ENCODE assay signal across 20 cellular contexts in genomic region chr17:28974451-28974850, GRCh38. TPM values are rescaled to one million over a fixed set of nuclear protein-coding genes. Genes with fewer than 3 reads are reported as not detected.
DNase-seq lines count a peak whose midpoint lies in the region; ATAC-seq, FAIRE-seq and TF ChIP-seq lines count a peak whose summit lies in the region.
"Had no signal": no experiment of that assay in that cellular context is flagged by ENCODE, and none has a peak within 500 bp of the region (broad histone marks: within the 10 kb centered on the region; RNA-seq: fewer than 3 reads in every experiment).

No MANE protein-coding gene starts in this region.

- H2BK5ac ChIP-seq in H1 (ENCODE audit: low read depth, low read length) = no peak overlapping the region

- H3K79me1 ChIP-seq in H1 (ENCODE audit: low read depth, low read length) = no peaks in the 10 kb centered on the region

- H4K91ac ChIP-seq in H1 (replicated peaks; ENCODE audit: insufficient read length, low read length) = no peak overlapping the region

- peaks cover 20% of the 10 kb centered on the region for H3K4me1 Mint-ChIP-seq in type B pancreatic cell (ENCODE audit: unreplicated experiment)
- peaks cover 23% of the 10 kb centered on the region for H3K4me1 Mint-ChIP-seq in GM23338

- H3K18ac ChIP-seq in H1 (ENCODE audit: extremely low read depth, low read length) = no peak overlapping the region

- H3K27me3 Mint-ChIP-seq in type B pancreatic cell (peaks cover 54% of the 10 kb centered on the region), GM23338 (ENCODE audit: insufficient read depth, low read depth, poor library complexity) (peaks cover 10% of the 10 kb centered on the region)

- H3K9me3 Mint-ChIP-seq in type B pancreatic cell = no peaks in the 10 kb centered on the region
- H3K9me3 Mint-ChIP-seq in GM23338 = no peaks in the 10 kb centered on the region

- H3K56ac ChIP-seq in H1 (replicated peaks; ENCODE audit: insufficient read length, low read depth, low read length) = no peak overlapping the region

- no peak overlapping the region for H2BK120ac ChIP-seq in H1 (replicated peaks; ENCODE audit: low read depth, low read length)

- no peak for TF ChIP-seq CTCF in H1 (IDR thresholded peaks at IDR 0.05; ENCODE audit: control extremely low read depth in 1 of 3, insufficient read depth in 1 of 3, low read depth in 1 of 3, low read length in 3 of 3)
- no peak for TF ChIP-seq CTCF in type B pancreatic cell (conservative IDR thresholded peaks at IDR 0.05)
- no peak for TF ChIP-seq CTCF in GM23338 (conservative IDR thresholded peaks at IDR 0.05; ENCODE audit: low read depth in 2 of 2)

- H3K4me2 ChIP-seq in H1 (ENCODE audit: insufficient read depth in 1 of 2, low read depth in 2 of 2, low read length in 2 of 2) (no peak overlapping the region), GM23338 (no peak overlapping the region)
- H3K4me2 ChIP-seq: KMS-11 had no signal

- no peaks in the 10 kb centered on the region for H3K79me2 ChIP-seq in H1 (ENCODE audit: control insufficient read depth in 1 of 2, insufficient read depth in 2 of 2, low read length in 2 of 2)
- no peaks in the 10 kb centered on the region for H3K79me2 ChIP-seq in GM23338 (replicated peaks; ENCODE audit: insufficient read depth)

- H4K5ac ChIP-seq in H1 (ENCODE audit: insufficient read length, low read depth, low read length) = no peak overlapping the region

- TF ChIP-seq POLR2A in H1 (IDR thresholded peaks at IDR 0.05; ENCODE audit: control extremely low read depth in 1 of 2, low read depth in 2 of 2, low read length in 2 of 2) = no peak

- H3K4me3 ChIP-seq in H1 (ENCODE audit: extremely low read depth in 1 of 4, insufficient read depth in 2 of 4, low read depth in 3 of 4, low read length in 4 of 4) (no peak overlapping the region), right cardiac atrium (ENCODE audit: low read length) (no peak overlapping the region), GM23338 (no peak overlapping the region)
- H3K4me3 ChIP-seq: BLaER1 treated with 17β-estradiol and CSF1 and Interleukin-3, amounts not matched to agents 10 nM and 100 nM; MG63 had no signal

- H2AFZ ChIP-seq in H1 (ENCODE audit: low read length) = no peak overlapping the region
- H2AFZ ChIP-seq in GM23338 = no peak overlapping the region

- 93% methylated on average over 4 of the region's 4 CpGs; no CpG with 5 or more reads in 1 of the 2 experiments for WGBS in H1 (ENCODE audit: extremely low coverage in 1 of 2, insufficient coverage in 1 of 2, insufficient read length in 1 of 2, insufficient replicate concordance in 2 of 2, low coverage in 1 of 2, low lambda C conversion rate in 2 of 2, missing lambda C conversion rate in 1 of 2), 2 experiments
- 51% methylated on average over 4 of the region's 4 CpGs for WGBS in right cardiac atrium

- peaks cover 0 to 2% (median 0%) of the 10 kb centered on the region in 4 experiments; a peak in 2 of 7 replicates for H3K27me3 ChIP-seq in H1 (replicated peaks in 1 of 4; ENCODE audit: control insufficient read depth in 3 of 4, extremely low read depth in 1 of 4, insufficient read depth in 3 of 4, low read length in 3 of 4)
- H3K27me3 ChIP-seq in right cardiac atrium (ENCODE audit: control insufficient read depth, insufficient read depth) = no peaks in the 10 kb centered on the region
- no peaks in the 10 kb centered on the region for H3K27me3 ChIP-seq in GM23338 (ENCODE audit: insufficient read depth)
- H3K27me3 ChIP-seq: BLaER1 treated with 17β-estradiol and CSF1 and Interleukin-3, amounts not matched to agents 10 nM and 100 nM; MG63 had no signal

- no peaks in the 10 kb centered on the region for H3K9me3 ChIP-seq in H1 (ENCODE audit: insufficient read depth in 2 of 2, low read depth in 1 of 2, low read length in 1 of 2)
- H3K9me3 ChIP-seq in right cardiac atrium (ENCODE audit: control insufficient read depth, low read length) = no peaks in the 10 kb centered on the region
- H3K9me3 ChIP-seq: BLaER1 treated with 17β-estradiol and CSF1 and Interleukin-3, amounts not matched to agents 10 nM and 100 nM; MG63 had no signal

- H3K23me2 ChIP-seq in H1 (ENCODE audit: low read depth, low read length) = no peaks in the 10 kb centered on the region

- no peak overlapping the region for H3K23ac ChIP-seq in H1 (ENCODE audit: insufficient read length)

- no peak overlapping the region for H3K9ac ChIP-seq in H1 (replicated peaks in 1 of 4; ENCODE audit: extremely low read depth in 1 of 4, low read depth in 3 of 4, low read length in 3 of 4)
- H3K9ac ChIP-seq: KMS-11 had no signal

- no peak for TF ChIP-seq EP300 in H1 (IDR thresholded peaks at IDR 0.05; ENCODE audit: borderline replicate concordance in 1 of 2, low read depth in 2 of 2, low read length in 2 of 2)

- H3K4ac ChIP-seq in H1 (replicated peaks; ENCODE audit: insufficient read length, low read depth, low read length) = no peak overlapping the region

- H2BK15ac ChIP-seq in H1 (ENCODE audit: low read length) = no peak overlapping the region

- H3K9me2 ChIP-seq in GM23338 (ENCODE audit: insufficient read depth) = no peaks in the 10 kb centered on the region

- intact Hi-C loops in Right ventricle myocardium inferior (cut with DNase I) = loop anchor here (5.0 kb wide), 1 partner anchor 98 kb away; no protein-coding TSS in a partner anchor
- intact Hi-C loops in cardiac septum (cut with DNase I) = no loop called here
- intact Hi-C loops in right cardiac atrium (cut with DNase I) = no loop called here

- H2BK12ac ChIP-seq in H1 (ENCODE audit: low read depth, low read length) = no peak overlapping the region

- H2AK5ac ChIP-seq in H1 (ENCODE audit: low read depth, low read length) = no peak overlapping the region

- CTCF ChIA-PET in H1 (lab: Charles Lee; ENCODE audit: partially characterized antibody) = interaction anchor here (1.0 to 9.1 kb wide), 11 partner anchors 8 to 139 kb away, joined by 3 to 207 read pairs (median 5); no protein-coding TSS in a partner anchor

- H3K4me3 Mint-ChIP-seq in type B pancreatic cell = no peak overlapping the region
- H3K4me3 Mint-ChIP-seq in GM23338 = no peak overlapping the region

- ATAC-seq in Right ventricle myocardium inferior = peak; percentile 71
- ATAC-seq in right cardiac atrium = peak in 1 of 2 donors; percentile 40
- no peak for ATAC-seq in HG02970 (IDR thresholded peaks at IDR 0.05; ENCODE audit: low FRiP score, unreplicated experiment)
- ATAC-seq in GM23338 = no peak

- no peak overlapping the region for H3K14ac ChIP-seq in H1 (ENCODE audit: insufficient read length)

- H3K27ac ChIP-seq in H1 (ENCODE audit: low read depth, low read length) (no peak overlapping the region), right cardiac atrium (ENCODE audit: low read length) (no peak overlapping the region), GM23338 (ENCODE audit: low read depth) (no peak overlapping the region)
- H3K27ac ChIP-seq: 22Rv1; BLaER1 treated with 17β-estradiol and CSF1 and Interleukin-3, amounts not matched to agents 10 nM and 100 nM; KMS-11 had no signal

- H3K27ac Mint-ChIP-seq in type B pancreatic cell = peak overlapping the region; percentile 26
- H3K27ac Mint-ChIP-seq in GM23338 = no peak overlapping the region

- TF ChIP-seq RAD21 in H1 (IDR thresholded peaks at IDR 0.05 in 1 of 2, conservative IDR thresholded peaks at IDR 0.05 in 1 of 2; ENCODE audit: low read depth in 2 of 2, low read length in 2 of 2) = no peak

- H4K20me1 ChIP-seq in H1 (replicated peaks in 1 of 2; ENCODE audit: control insufficient read depth in 1 of 2, insufficient read depth in 2 of 2, low read length in 2 of 2) = no peaks in the 10 kb centered on the region
- no peaks in the 10 kb centered on the region for H4K20me1 ChIP-seq in GM23338 (replicated peaks; ENCODE audit: insufficient read depth)
- H4K20me1 ChIP-seq: BLaER1 treated with 17β-estradiol and CSF1 and Interleukin-3, amounts not matched to agents 10 nM and 100 nM had no signal

- H3K36me3 Mint-ChIP-seq in type B pancreatic cell (no peaks in the 10 kb centered on the region), GM23338 (ENCODE audit: low read depth) (no peaks in the 10 kb centered on the region)

- peaks cover 10% of the 10 kb centered on the region; the same call in 1 of the 2 replicates for H3F3A ChIP-seq in GM23338 (replicated peaks; ENCODE audit: low read depth)

- H3K36me3 ChIP-seq in H1 (ENCODE audit: control insufficient read depth in 2 of 4, insufficient read depth in 4 of 4, low read length in 3 of 4) (no peaks in the 10 kb centered on the region; a peak in 1 of 8 replicates), GM23338 (ENCODE audit: insufficient read depth) (no peaks in the 10 kb centered on the region)
- H3K36me3 ChIP-seq: BLaER1 treated with 17β-estradiol and CSF1 and Interleukin-3, amounts not matched to agents 10 nM and 100 nM; MG63 had no signal

- FAIRE-seq in H1 (lab: Jason Lieb, UNC) = no peak
- FAIRE-seq: GM12891, RCC 7860 had no signal

- H3K4me1 ChIP-seq in H1 (replicated peaks in 1 of 4; ENCODE audit: control insufficient read depth in 3 of 4, insufficient read depth in 4 of 4, low read length in 3 of 4) (peaks cover under 1 to 6% (median 2%) of the 10 kb centered on the region in 4 experiments), right cardiac atrium (ENCODE audit: control insufficient read depth, insufficient read depth, low read length) (peaks cover 14% of the 10 kb centered on the region), GM23338 (ENCODE audit: insufficient read depth) (peaks cover 10% of the 10 kb centered on the region; the same call in 1 of the 2 replicates)

- POLR2A ChIA-PET in H1 (lab: Charles Lee; ENCODE audit: partially characterized antibody) = interaction anchor here (0.9 kb wide), 1 partner anchor 38 kb away, joined by 3 read pairs; no protein-coding TSS in a partner anchor

- DNase-seq in Right ventricle myocardium inferior (ENCODE audit: missing footprints) (no peak), cardiac septum (ENCODE audit: low spot score) (no peak), H1 (ENCODE audit: low read depth in 1 of 2, low spot score in 2 of 2) (no peak), right cardiac atrium (peak in 2 of 3 donors; percentile 32), type B pancreatic cell (ENCODE audit: extremely low spot score, unreplicated experiment) (no peak), middle frontal gyrus (ENCODE audit: extremely low spot score, low spot score) (no peak), GM23338 (ENCODE audit: low spot score) (no peak)
- DNase-seq: DMS53, MG63, NCI-H1105, NCI-H187, NCI-H2171, NCI-H446 treated with DMSO at 0.1 percent for 48 hours, NCI-H82 had no signal

- H4K8ac ChIP-seq in H1 (ENCODE audit: extremely low read depth, insufficient read depth, low read length) = peak overlapping the region; percentile 45; the same call in 1 of the 2 replicates

- H2BK20ac ChIP-seq in H1 (ENCODE audit: low read length) = no peak overlapping the region

RNA-seq across cellular contexts. Expression of gene PHF12, which starts 23.1 kb away (rescaled TPM):
- 18.3 TPM for total RNA-seq in Right ventricle myocardium inferior
- total RNA-seq in cardiac septum = 20.4 TPM
- 57.7 and 65.7 TPM in 2 replicates for total RNA-seq in H1 (2021; fragmentation: NEBNext Ultra II Directional; extraction: Animal tissue kit (Norgen Biotek cat#: 25700))
- polyA plus RNA-seq in H1 (2011; rRNA removed) = 38.8 and 74.8 TPM in 2 replicates
- 35.5 TPM for polyA plus RNA-seq in H1 (2011; cell fraction: cytosol; rRNA removed)
- 143 TPM for polyA plus RNA-seq in H1 (2011; cell fraction: nucleus; rRNA removed)
- polyA plus RNA-seq in H1 (2012, experiment 1 of 2) = 54.3 to 66.0 TPM (median 57.0 TPM) in 4 replicates
- polyA plus RNA-seq in H1 (2012, experiment 2 of 2) = 18.9 TPM
- 30.5 TPM for polyA plus RNA-seq in H1 (2013, experiment 1 of 2)
- polyA plus RNA-seq in H1 (2013, experiment 2 of 2) = 27.9 TPM
- 52.7 and 53.4 TPM in 2 replicates for polyA minus RNA-seq in H1 (2011; rRNA and poly(A)+ RNA removed)
- polyA minus RNA-seq in H1 (2011; cell fraction: cytosol; rRNA and poly(A)+ RNA removed) = 41.7 TPM
- 69.0 TPM for polyA minus RNA-seq in H1 (2011; cell fraction: nucleus; rRNA and poly(A)+ RNA removed)
- 10 to 100 TPM; 20.8 to 25.4 (median 24.2) TPM for total RNA-seq in right cardiac atrium
- polyA plus RNA-seq in right cardiac atrium = 10.8 TPM
- total RNA-seq in type B pancreatic cell (ENCODE audit: low replicate concordance) = 47.8 and 58.0 TPM in 2 replicates
- 41.0 and 45.4 TPM in 2 replicates for total RNA-seq in GM23338 (2014; rRNA removed; shearing (Covaris generic))
- polyA plus RNA-seq in GM23338 (2016; fragmentation: Nextera tagmentation; extraction: Ambion mirVana) = 19.7 and 20.8 TPM in 2 replicates

RNA-seq across cellular contexts. Expression of gene SEZ6, which starts 31.4 kb away (rescaled TPM):
- total RNA-seq in Right ventricle myocardium inferior (not detected), cardiac septum (not detected), right cardiac atrium (not detected), type B pancreatic cell (ENCODE audit: low replicate concordance) (6.9 and 11.5 TPM in 2 replicates)
- 6.9 and 7.8 TPM in 2 replicates for total RNA-seq in H1 (2021; fragmentation: NEBNext Ultra II Directional; extraction: Animal tissue kit (Norgen Biotek cat#: 25700))
- polyA plus RNA-seq in H1 (2011; rRNA removed) (8.5 and 16.1 TPM in 2 replicates), right cardiac atrium (not detected), GM23338 (2016; fragmentation: Nextera tagmentation; extraction: Ambion mirVana) (1.0 TPM in 2 replicates)
- 4.8 TPM for polyA plus RNA-seq in H1 (2011; cell fraction: cytosol; rRNA removed)
- polyA plus RNA-seq in H1 (2011; cell fraction: nucleus; rRNA removed) = 18.6 TPM
- polyA plus RNA-seq in H1 (2012, experiment 1 of 2) = 10.7 to 21.5 TPM (median 18.7 TPM) in 4 replicates
- polyA plus RNA-seq in H1 (2012, experiment 2 of 2) = 19.3 TPM
- polyA plus RNA-seq in H1 (2013, experiment 1 of 2) = 11.1 TPM
- 10.2 TPM for polyA plus RNA-seq in H1 (2013, experiment 2 of 2)
- polyA minus RNA-seq in H1 (2011; rRNA and poly(A)+ RNA removed) = 5.6 and 13.9 TPM in 2 replicates
- 5.6 TPM for polyA minus RNA-seq in H1 (2011; cell fraction: cytosol; rRNA and poly(A)+ RNA removed)
- 7.6 TPM for polyA minus RNA-seq in H1 (2011; cell fraction: nucleus; rRNA and poly(A)+ RNA removed)
- 3.1 and 6.5 TPM in 2 replicates for total RNA-seq in GM23338 (2014; rRNA removed; shearing (Covaris generic))

Comparison
In these comparisons a context has a peak if more than half of its experiments do, and no peak if none do; other contexts are left out.
1. DNase-seq: peak in right cardiac atrium (2 of 3); none in Right ventricle myocardium inferior (single experiment), cardiac septum (single experiment), H1 (0 of 2), type B pancreatic cell (single experiment), middle frontal gyrus (single experiment) and GM23338 (single experiment).